In the genomic region with DNA sequence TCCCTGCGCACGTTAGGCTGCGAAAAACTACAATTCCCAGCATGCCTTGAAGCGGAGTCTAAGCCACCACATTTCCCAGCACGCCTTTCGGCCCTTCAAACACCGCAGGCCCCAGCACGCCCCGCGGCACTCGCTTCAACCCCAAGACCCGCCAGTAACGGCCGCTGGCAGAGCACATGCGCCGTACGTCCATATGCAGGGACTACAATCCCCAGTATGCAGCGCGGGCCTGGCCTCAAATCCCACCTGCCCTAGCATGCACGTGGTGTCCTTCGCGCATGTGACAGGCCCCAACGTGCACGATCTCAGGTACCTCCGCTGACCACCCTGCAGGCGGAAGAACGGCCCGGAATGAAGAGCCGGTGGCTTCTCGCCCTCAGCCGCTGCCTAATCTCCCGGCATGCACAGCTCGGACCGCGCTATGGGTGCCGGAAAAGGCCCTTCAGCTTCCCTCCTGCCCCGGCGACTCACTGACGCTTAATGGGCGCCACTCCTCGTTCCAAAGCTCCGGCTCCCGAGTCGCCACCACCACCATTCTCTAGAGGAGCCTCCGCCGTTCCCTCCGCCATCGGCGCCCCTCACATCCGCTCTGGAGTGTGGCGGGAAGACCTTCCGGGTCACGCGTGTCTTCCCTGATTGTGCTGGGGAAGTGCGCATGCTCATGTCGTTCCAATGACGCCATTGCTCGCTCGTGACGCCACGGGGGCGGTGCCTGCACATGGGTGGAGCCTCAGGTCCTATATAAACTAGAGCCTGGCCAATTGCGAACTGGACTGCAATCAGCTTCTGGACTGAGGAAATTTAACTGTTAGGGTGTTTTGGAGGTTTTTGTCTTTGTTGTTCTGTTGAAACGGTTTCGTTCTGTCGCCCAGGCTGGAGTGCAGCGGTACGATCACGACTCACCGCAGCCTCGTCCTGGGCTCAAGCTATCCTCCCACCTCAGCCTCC, we compare ENCODE assay signal across 1 cellular context.
TF ChIP-seq lines count a peak whose summit lies in the region.

A gene with protein sequence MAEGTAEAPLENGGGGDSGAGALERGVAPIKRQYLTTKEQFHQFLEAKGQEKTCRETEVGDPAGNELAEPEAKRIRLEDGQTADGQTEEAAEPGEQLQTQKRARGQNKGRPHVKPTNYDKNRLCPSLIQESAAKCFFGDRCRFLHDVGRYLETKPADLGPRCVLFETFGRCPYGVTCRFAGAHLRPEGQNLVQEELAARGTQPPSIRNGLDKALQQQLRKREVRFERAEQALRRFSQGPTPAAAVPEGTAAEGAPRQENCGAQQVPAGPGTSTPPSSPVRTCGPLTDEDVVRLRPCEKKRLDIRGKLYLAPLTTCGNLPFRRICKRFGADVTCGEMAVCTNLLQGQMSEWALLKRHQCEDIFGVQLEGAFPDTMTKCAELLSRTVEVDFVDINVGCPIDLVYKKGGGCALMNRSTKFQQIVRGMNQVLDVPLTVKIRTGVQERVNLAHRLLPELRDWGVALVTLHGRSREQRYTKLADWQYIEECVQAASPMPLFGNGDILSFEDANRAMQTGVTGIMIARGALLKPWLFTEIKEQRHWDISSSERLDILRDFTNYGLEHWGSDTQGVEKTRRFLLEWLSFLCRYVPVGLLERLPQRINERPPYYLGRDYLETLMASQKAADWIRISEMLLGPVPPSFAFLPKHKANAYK (minus strand): TSS at position 591 of the 948 bp plus-strand sequence. CDS start 22 bp downstream, at position 569.

TF ChIP-seq in K562, 482 proteins besides CTCF, POLR2A, EP300 and RAD21 (continued from another document and continues in another):
- TF ChIP-seq HNRNPLL (IDR thresholded peaks at IDR 0.05; ENCODE audit: low read depth, low read length, poor library complexity, severe bottlenecking) (peak; percentile 74), HMG20A (CRISPR knock-in tag; conservative IDR thresholded peaks at IDR 0.05) (no peak), PPARD (CRISPR knock-in tag; IDR thresholded peaks at IDR 0.05) (no peak), ATF3 (IDR thresholded peaks at IDR 0.05) (no peak; the same call in none of the 2 replicates), ATF3 (CRISPR knock-in tag; conservative IDR thresholded peaks at IDR 0.05) (peak; percentile 83), CREBBP (IDR thresholded peaks at IDR 0.05; ENCODE audit: low read depth, low read length) (no peak), E4F1 (CRISPR knock-in tag; IDR thresholded peaks at IDR 0.05; ENCODE audit: borderline replicate concordance) (no peak), CEBPB (tag; IDR thresholded peaks at IDR 0.05) (peak; percentile 71), POLR2G (IDR thresholded peaks at IDR 0.05; ENCODE audit: low read depth, low read length) (peak; percentile 98), ZNF354B (CRISPR knock-in tag; IDR thresholded peaks at IDR 0.05) (no peak), XRCC3 (IDR thresholded peaks at IDR 0.05) (no peak), UBTF (IDR thresholded peaks at IDR 0.05; ENCODE audit: borderline replicate concordance in 1 of 2, low read depth in 2 of 2, low read length in 2 of 2) (no peak), POLR2H (tag; IDR thresholded peaks at IDR 0.05; ENCODE audit: low read depth) (peak; percentile 98), ZHX1 (conservative IDR thresholded peaks at IDR 0.05; ENCODE audit: low read length) (no peak), ZNF224 (CRISPR knock-in tag; IDR thresholded peaks at IDR 0.05) (peak; percentile 79; the same call in 1 of the 2 replicates), NFIX (CRISPR knock-in tag; IDR thresholded peaks at IDR 0.05; ENCODE audit: low read depth) (no peak), SIRT6 (IDR thresholded peaks at IDR 0.05; ENCODE audit: low read depth, low read length) (no peak), MCM2 (IDR thresholded peaks at IDR 0.05; ENCODE audit: low read depth) (no peak), ZEB2 (IDR thresholded peaks at IDR 0.05) (no peak; the same call in 1 of the 2 replicates), NCOA6 (IDR thresholded peaks at IDR 0.05) (no peak), ZNF282 (CRISPR knock-in tag; IDR thresholded peaks at IDR 0.05) (no peak), GTF2B (IDR thresholded peaks at IDR 0.05; ENCODE audit: extremely low read depth, insufficient read length) (peak; percentile 69), MAFK (IDR thresholded peaks at IDR 0.05; ENCODE audit: low read length) (no peak), PRMT5 (CRISPR knock-in tag; IDR thresholded peaks at IDR 0.05) (no peak), ZNF197 (CRISPR knock-in tag; IDR thresholded peaks at IDR 0.05; ENCODE audit: low read depth) (peak; percentile 94), PHF21A (IDR thresholded peaks at IDR 0.05; ENCODE audit: borderline replicate concordance, low read depth) (no peak), ARNT (IDR thresholded peaks at IDR 0.05) (peak; percentile 28 to 97; a peak in 2 of 4 replicates), GATAD2A (IDR thresholded peaks at IDR 0.05) (no peak)
- TF ChIP-seq, protein P1, sequence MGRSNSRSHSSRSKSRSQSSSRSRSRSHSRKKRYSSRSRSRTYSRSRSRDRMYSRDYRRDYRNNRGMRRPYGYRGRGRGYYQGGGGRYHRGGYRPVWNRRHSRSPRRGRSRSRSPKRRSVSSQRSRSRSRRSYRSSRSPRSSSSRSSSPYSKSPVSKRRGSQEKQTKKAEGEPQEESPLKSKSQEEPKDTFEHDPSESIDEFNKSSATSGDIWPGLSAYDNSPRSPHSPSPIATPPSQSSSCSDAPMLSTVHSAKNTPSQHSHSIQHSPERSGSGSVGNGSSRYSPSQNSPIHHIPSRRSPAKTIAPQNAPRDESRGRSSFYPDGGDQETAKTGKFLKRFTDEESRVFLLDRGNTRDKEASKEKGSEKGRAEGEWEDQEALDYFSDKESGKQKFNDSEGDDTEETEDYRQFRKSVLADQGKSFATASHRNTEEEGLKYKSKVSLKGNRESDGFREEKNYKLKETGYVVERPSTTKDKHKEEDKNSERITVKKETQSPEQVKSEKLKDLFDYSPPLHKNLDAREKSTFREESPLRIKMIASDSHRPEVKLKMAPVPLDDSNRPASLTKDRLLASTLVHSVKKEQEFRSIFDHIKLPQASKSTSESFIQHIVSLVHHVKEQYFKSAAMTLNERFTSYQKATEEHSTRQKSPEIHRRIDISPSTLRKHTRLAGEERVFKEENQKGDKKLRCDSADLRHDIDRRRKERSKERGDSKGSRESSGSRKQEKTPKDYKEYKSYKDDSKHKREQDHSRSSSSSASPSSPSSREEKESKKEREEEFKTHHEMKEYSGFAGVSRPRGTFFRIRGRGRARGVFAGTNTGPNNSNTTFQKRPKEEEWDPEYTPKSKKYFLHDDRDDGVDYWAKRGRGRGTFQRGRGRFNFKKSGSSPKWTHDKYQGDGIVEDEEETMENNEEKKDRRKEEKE (IDR thresholded peaks at IDR 0.05; ENCODE audit: borderline replicate concordance in 1 of 2, control insufficient read depth in 1 of 2, low read depth in 2 of 2, low read length in 1 of 2): no peak
- TF ChIP-seq, protein P2, sequence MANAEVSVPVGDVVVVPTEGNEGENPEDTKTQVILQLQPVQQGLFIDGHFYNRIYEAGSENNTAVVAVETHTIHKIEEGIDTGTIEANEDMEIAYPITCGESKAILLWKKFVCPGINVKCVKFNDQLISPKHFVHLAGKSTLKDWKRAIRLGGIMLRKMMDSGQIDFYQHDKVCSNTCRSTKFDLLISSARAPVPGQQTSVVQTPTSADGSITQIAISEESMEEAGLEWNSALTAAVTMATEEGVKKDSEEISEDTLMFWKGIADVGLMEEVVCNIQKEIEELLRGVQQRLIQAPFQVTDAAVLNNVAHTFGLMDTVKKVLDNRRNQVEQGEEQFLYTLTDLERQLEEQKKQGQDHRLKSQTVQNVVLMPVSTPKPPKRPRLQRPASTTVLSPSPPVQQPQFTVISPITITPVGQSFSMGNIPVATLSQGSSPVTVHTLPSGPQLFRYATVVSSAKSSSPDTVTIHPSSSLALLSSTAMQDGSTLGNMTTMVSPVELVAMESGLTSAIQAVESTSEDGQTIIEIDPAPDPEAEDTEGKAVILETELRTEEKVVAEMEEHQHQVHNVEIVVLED (CRISPR knock-in tag; IDR thresholded peaks at IDR 0.05): peak; percentile 15
- TF ChIP-seq, protein P3, sequence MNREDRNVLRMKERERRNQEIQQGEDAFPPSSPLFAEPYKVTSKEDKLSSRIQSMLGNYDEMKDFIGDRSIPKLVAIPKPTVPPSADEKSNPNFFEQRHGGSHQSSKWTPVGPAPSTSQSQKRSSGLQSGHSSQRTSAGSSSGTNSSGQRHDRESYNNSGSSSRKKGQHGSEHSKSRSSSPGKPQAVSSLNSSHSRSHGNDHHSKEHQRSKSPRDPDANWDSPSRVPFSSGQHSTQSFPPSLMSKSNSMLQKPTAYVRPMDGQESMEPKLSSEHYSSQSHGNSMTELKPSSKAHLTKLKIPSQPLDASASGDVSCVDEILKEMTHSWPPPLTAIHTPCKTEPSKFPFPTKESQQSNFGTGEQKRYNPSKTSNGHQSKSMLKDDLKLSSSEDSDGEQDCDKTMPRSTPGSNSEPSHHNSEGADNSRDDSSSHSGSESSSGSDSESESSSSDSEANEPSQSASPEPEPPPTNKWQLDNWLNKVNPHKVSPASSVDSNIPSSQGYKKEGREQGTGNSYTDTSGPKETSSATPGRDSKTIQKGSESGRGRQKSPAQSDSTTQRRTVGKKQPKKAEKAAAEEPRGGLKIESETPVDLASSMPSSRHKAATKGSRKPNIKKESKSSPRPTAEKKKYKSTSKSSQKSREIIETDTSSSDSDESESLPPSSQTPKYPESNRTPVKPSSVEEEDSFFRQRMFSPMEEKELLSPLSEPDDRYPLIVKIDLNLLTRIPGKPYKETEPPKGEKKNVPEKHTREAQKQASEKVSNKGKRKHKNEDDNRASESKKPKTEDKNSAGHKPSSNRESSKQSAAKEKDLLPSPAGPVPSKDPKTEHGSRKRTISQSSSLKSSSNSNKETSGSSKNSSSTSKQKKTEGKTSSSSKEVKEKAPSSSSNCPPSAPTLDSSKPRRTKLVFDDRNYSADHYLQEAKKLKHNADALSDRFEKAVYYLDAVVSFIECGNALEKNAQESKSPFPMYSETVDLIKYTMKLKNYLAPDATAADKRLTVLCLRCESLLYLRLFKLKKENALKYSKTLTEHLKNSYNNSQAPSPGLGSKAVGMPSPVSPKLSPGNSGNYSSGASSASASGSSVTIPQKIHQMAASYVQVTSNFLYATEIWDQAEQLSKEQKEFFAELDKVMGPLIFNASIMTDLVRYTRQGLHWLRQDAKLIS (CRISPR knock-in tag; IDR thresholded peaks at IDR 0.05): peak; percentile 91
